ENCODE assay signal across 8 cellular contexts in the genomic region with DNA sequence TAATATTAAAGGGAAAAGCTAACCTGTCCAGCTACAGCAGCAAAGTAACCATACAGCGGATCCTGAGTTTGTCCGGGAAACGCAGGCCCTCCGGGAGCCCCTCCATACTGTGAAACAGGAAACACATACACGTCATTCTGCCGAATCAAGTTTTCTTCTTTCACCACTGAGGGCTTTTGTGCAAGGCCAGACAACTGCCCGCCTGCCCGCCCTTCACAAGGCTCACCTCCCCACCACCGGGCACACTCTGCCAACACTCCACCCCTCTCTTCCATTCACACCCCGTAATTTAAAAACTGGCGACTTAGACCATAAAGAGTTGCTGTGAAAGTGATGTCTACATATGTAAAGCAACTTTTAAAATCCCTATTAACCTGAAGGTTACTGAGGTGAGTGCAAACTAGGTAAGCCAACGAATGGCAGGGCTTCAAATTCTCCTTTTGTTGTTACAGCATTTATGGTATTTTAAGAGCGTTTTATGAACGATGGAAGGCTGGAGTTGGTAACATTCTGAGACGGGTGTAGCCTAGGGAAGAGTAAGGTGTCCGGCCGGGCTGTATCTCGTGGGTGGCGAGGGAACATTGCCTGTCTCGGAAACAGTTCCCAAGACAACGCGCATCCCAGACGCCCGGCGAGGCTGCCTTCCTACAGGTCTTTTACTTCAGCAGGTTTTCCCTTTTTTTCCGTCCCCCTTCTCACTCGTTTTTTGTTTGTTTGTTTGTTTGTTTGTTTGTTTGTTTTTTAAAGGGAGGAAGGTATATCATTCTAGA. TPM values are rescaled to one million over a fixed set of nuclear protein-coding genes. Genes with fewer than 3 reads are reported as not detected.
DNase-seq lines count a peak whose midpoint lies in the region; ATAC-seq and TF ChIP-seq lines count a peak whose summit lies in the region.

No MANE protein-coding gene starts in this region.

- TF ChIP-seq CTCF in fibroblast of mammary gland (conservative IDR thresholded peaks at IDR 0.05; ENCODE audit: control insufficient read depth, insufficient read depth, low read depth, low read length) (no peak), upper lobe of left lung (IDR thresholded peaks at IDR 0.05) (no peak)

- peaks cover 3% of the 10 kb centered on the region for H3K27me3 Mint-ChIP-seq in activated T-helper 1 cell treated with anti-CD3 and anti-CD28 coated beads, Interleukin-12 subunit alpha, Interleukin-12 subunit beta, Interleukin-2, Interleukin-4 antibody, amounts not matched to agents 30 ng/mL and 10 ng/mL and 1 ng/mL, durations not matched to agents 14 hours and 24 hours and 36 hours (ENCODE audit: insufficient read depth)
- no peaks in the 10 kb centered on the region for H3K27me3 Mint-ChIP-seq in natural killer cell treated with Interleukin-12 subunit alpha and Interleukin-12 subunit beta and Interleukin-15 and Interleukin-18, amount 100 ng/mL, for 72 hours

- peaks cover 46% of the 10 kb centered on the region for H3K4me1 Mint-ChIP-seq in activated T-helper 1 cell treated with anti-CD3 and anti-CD28 coated beads, Interleukin-12 subunit alpha, Interleukin-12 subunit beta, Interleukin-2, Interleukin-4 antibody, amounts not matched to agents 30 ng/mL and 10 ng/mL and 1 ng/mL, durations not matched to agents 14 hours and 24 hours and 36 hours (ENCODE audit: low read depth)
- H3K4me1 Mint-ChIP-seq in natural killer cell treated with Interleukin-12 subunit alpha and Interleukin-12 subunit beta and Interleukin-15 and Interleukin-18, amount 100 ng/mL, for 72 hours (ENCODE audit: low read depth in 2 of 2): peaks cover 28 to 36% of the 10 kb centered on the region in 2 donors

- ATAC-seq in GM19035 (IDR thresholded peaks at IDR 0.05; ENCODE audit: unreplicated experiment): peak; percentile 31
- peak; percentile 34 for ATAC-seq in HG03175 (IDR thresholded peaks at IDR 0.05; ENCODE audit: unreplicated experiment)
- ATAC-seq in natural killer cell treated with Interleukin-12 subunit alpha and Interleukin-12 subunit beta and Interleukin-15 and Interleukin-18, amount 100 ng/mL, for 72 hours: peak; percentile 56 to 72
- ATAC-seq in upper lobe of left lung (ENCODE audit: low FRiP score in 2 of 2): peak; percentile 61 to 79

- peaks cover 0 to 30% (median 8%) of the 10 kb centered on the region in 4 donors for H3K36me3 ChIP-seq in upper lobe of left lung

- DNase-seq in C1 segment of cervical spinal cord (lab: John Stamatoyannopoulos, UW): peak in 12 of 14 donors; percentile 24 to 73 (median 44)
- DNase-seq in NOMO-1 treated with DMSO at 0.1 percent for 48 hours (lab: John Stamatoyannopoulos, UW; ENCODE audit: unreplicated experiment): peak; percentile 83
- peak; percentile 20 for DNase-seq in activated T-helper 1 cell treated with anti-CD3 and anti-CD28 coated beads, Interleukin-12 subunit alpha, Interleukin-12 subunit beta, Interleukin-2, Interleukin-4 antibody, amounts not matched to agents 30 ng/mL and 10 ng/mL and 1 ng/mL, durations not matched to agents 14 hours and 24 hours and 36 hours (ENCODE audit: low spot score)
- peak; percentile 59 for DNase-seq in fibroblast of mammary gland (ENCODE audit: low read depth)
- DNase-seq in natural killer cell treated with Interleukin-12 subunit alpha and Interleukin-12 subunit beta and Interleukin-15 and Interleukin-18, amount 100 ng/mL, for 72 hours (ENCODE audit: low spot score): peak; percentile 77
- DNase-seq in upper lobe of left lung: peak; percentile 61 to 84

- H3K4me3 Mint-ChIP-seq in activated T-helper 1 cell treated with anti-CD3 and anti-CD28 coated beads, Interleukin-12 subunit alpha, Interleukin-12 subunit beta, Interleukin-2, Interleukin-4 antibody, amounts not matched to agents 30 ng/mL and 10 ng/mL and 1 ng/mL, durations not matched to agents 14 hours and 24 hours and 36 hours: peak overlapping the region; percentile 93
- H3K4me3 Mint-ChIP-seq in natural killer cell treated with Interleukin-12 subunit alpha and Interleukin-12 subunit beta and Interleukin-15 and Interleukin-18, amount 100 ng/mL, for 72 hours: peak overlapping the region; percentile 99

- H3K4me3 ChIP-seq in fibroblast of mammary gland (ENCODE audit: control insufficient read depth, low read depth, low read length): peak overlapping the region; percentile 91
- H3K4me3 ChIP-seq in upper lobe of left lung: peak overlapping the region; percentile 82 to 98 (median 90)

- no peaks in the 10 kb centered on the region for H3K9me3 ChIP-seq in upper lobe of left lung

- H3K4me1 ChIP-seq in upper lobe of left lung: peaks cover 16 to 29% (median 22%) of the 10 kb centered on the region in 4 donors

- no peaks in the 10 kb centered on the region for H3K9me3 Mint-ChIP-seq in activated T-helper 1 cell treated with anti-CD3 and anti-CD28 coated beads, Interleukin-12 subunit alpha, Interleukin-12 subunit beta, Interleukin-2, Interleukin-4 antibody, amounts not matched to agents 30 ng/mL and 10 ng/mL and 1 ng/mL, durations not matched to agents 14 hours and 24 hours and 36 hours
- H3K9me3 Mint-ChIP-seq in natural killer cell treated with Interleukin-12 subunit alpha and Interleukin-12 subunit beta and Interleukin-15 and Interleukin-18, amount 100 ng/mL, for 72 hours: no peaks in the 10 kb centered on the region

- H3K27me3 ChIP-seq in upper lobe of left lung: no peaks in the 10 kb centered on the region

- TF ChIP-seq EP300 in upper lobe of left lung (IDR thresholded peaks at IDR 0.05): no peak

- H3K27ac ChIP-seq in upper lobe of left lung: peak overlapping the region; percentile 89 to 96 (median 91)

- intact Hi-C loops in activated T-helper 1 cell treated with anti-CD3 and anti-CD28 coated beads, Interleukin-12 subunit alpha, Interleukin-12 subunit beta, Interleukin-2, Interleukin-4 antibody, amounts not matched to agents 30 ng/mL and 10 ng/mL and 1 ng/mL, durations not matched to agents 14 hours and 24 hours and 36 hours (cut with micrococcal nuclease): loop anchor here (1.0 to 10.0 kb wide), 6 partner anchors 136 to 1067 kb away; a partner anchor contains a TSS

- WGBS in upper lobe of left lung, 2 donors: 0 to 2% methylated on average over 27 of the region's 27 CpGs

- peak overlapping the region; percentile 95 for H3K27ac Mint-ChIP-seq in activated T-helper 1 cell treated with anti-CD3 and anti-CD28 coated beads, Interleukin-12 subunit alpha, Interleukin-12 subunit beta, Interleukin-2, Interleukin-4 antibody, amounts not matched to agents 30 ng/mL and 10 ng/mL and 1 ng/mL, durations not matched to agents 14 hours and 24 hours and 36 hours
- H3K27ac Mint-ChIP-seq in natural killer cell treated with Interleukin-12 subunit alpha and Interleukin-12 subunit beta and Interleukin-15 and Interleukin-18, amount 100 ng/mL, for 72 hours: peak overlapping the region; percentile 95 to 99

- TF ChIP-seq POLR2A in upper lobe of left lung (IDR thresholded peaks at IDR 0.05): no peak

- peaks cover 27% of the 10 kb centered on the region for H3K36me3 Mint-ChIP-seq in activated T-helper 1 cell treated with anti-CD3 and anti-CD28 coated beads, Interleukin-12 subunit alpha, Interleukin-12 subunit beta, Interleukin-2, Interleukin-4 antibody, amounts not matched to agents 30 ng/mL and 10 ng/mL and 1 ng/mL, durations not matched to agents 14 hours and 24 hours and 36 hours (ENCODE audit: low read depth)
- peaks cover 21% of the 10 kb centered on the region for H3K36me3 Mint-ChIP-seq in natural killer cell treated with Interleukin-12 subunit alpha and Interleukin-12 subunit beta and Interleukin-15 and Interleukin-18, amount 100 ng/mL, for 72 hours

RNA-seq across cellular contexts. Expression of a gene that starts 0.8 kb away (rescaled TPM):
- 173 and 185 TPM in 2 replicates for total RNA-seq in activated T-helper 1 cell treated with anti-CD3 and anti-CD28 coated beads, Interleukin-12 subunit alpha, Interleukin-12 subunit beta, Interleukin-2, Interleukin-4 antibody, amounts not matched to agents 30 ng/mL and 10 ng/mL and 1 ng/mL, durations not matched to agents 14 hours and 24 hours and 36 hours
- 100 to 1,000 TPM; 140 to 152 TPM for total RNA-seq in natural killer cell treated with Interleukin-12 subunit alpha and Interleukin-12 subunit beta and Interleukin-15 and Interleukin-18, amount 100 ng/mL, for 72 hours
- total RNA-seq in upper lobe of left lung: 100 to 1,000 TPM in 3 of 6 donors, 10 to 100 TPM in 3; 20.0 to 120 (median 91.8) TPM

Comparison
In these comparisons a context has a peak if more than half of its experiments do, and no peak if none do; other contexts are left out.
1. Peak in every context shown above with its lines: DNase-seq, ATAC-seq, H3K4me3 ChIP-seq and H3K27ac ChIP-seq.
2. DNase-seq: peak in every context shown above with its lines; median percentile 83 in NOMO-1 treated with DMSO at 0.1 percent for 48 hours; 77 in natural killer cell treated with Interleukin-12 subunit alpha and Interleukin-12 subunit beta and Interleukin-15 and Interleukin-18, amount 100 ng/mL, for 72 hours; 72 in upper lobe of left lung; 59 in fibroblast of mammary gland; 44 in C1 segment of cervical spinal cord; 20 in activated T-helper 1 cell treated with anti-CD3 and anti-CD28 coated beads, Interleukin-12 subunit alpha, Interleukin-12 subunit beta, Interleukin-2, Interleukin-4 antibody, amounts not matched to agents 30 ng/mL and 10 ng/mL and 1 ng/mL, durations not matched to agents 14 hours and 24 hours and 36 hours.